8 cellular contexts compared by ENCODE assay signal in genomic region chr13:33554919-33555791, GRCh38.
DNase-seq lines count a peak whose midpoint lies in the region; ATAC-seq and TF ChIP-seq lines count a peak whose summit lies in the region.
"Had no signal": no experiment of that assay in that cellular context is flagged by ENCODE, and none has a peak within 500 bp of the region (broad histone marks: within the 10 kb centered on the region; RNA-seq: fewer than 3 reads in every experiment).

No MANE protein-coding gene starts in this region.

- no peaks in the 10 kb centered on the region for H3K36me3 ChIP-seq in rectal smooth muscle tissue (ENCODE audit: control insufficient read depth, insufficient read depth, low read length)
- no peaks in the 10 kb centered on the region for H3K36me3 ChIP-seq in ovary

- no peak for TF ChIP-seq EP300 in ovary (IDR thresholded peaks at IDR 0.05)

- no peak for TF ChIP-seq POLR2A in ovary (IDR thresholded peaks at IDR 0.05)

- DNase-seq in ovary (no peak), natural killer cell (no peak)
- no peak for DNase-seq in activated naive CD8-positive, alpha-beta T cell treated with anti-CD3 and anti-CD28 coated beads for 36 hours
- DNase-seq: NCI-H2081 had no signal

- H3K27me3 ChIP-seq in rectal smooth muscle tissue (ENCODE audit: control insufficient read depth, insufficient read depth, low read length) (no peaks in the 10 kb centered on the region), ovary (no peaks in the 10 kb centered on the region)

- H3K27ac ChIP-seq in rectal smooth muscle tissue (ENCODE audit: low read depth, low read length) (peak overlapping the region; percentile 24), ovary (no peak overlapping the region)

- H3K4me1 Mint-ChIP-seq in activated naive CD8-positive, alpha-beta T cell treated with anti-CD3 and anti-CD28 coated beads for 36 hours: peaks cover 7% of the 10 kb centered on the region
- no peaks in the 10 kb centered on the region for H3K4me1 Mint-ChIP-seq in natural killer cell

- WGBS in ovary, 3 donors: 31 to 52% (median 33%) methylated on average over 3 of the region's 3 CpGs

- no peak overlapping the region for H3K4me3 Mint-ChIP-seq in activated naive CD8-positive, alpha-beta T cell treated with anti-CD3 and anti-CD28 coated beads for 36 hours
- no peak overlapping the region for H3K4me3 Mint-ChIP-seq in natural killer cell

- TF ChIP-seq CTCF in ovary (IDR thresholded peaks at IDR 0.05): no peak
- TF ChIP-seq CTCF in natural killer cell (IDR thresholded peaks at IDR 0.05): no peak

- H3K36me3 Mint-ChIP-seq in activated naive CD8-positive, alpha-beta T cell treated with anti-CD3 and anti-CD28 coated beads for 36 hours: peaks cover 4% of the 10 kb centered on the region
- H3K36me3 Mint-ChIP-seq in natural killer cell: no peaks in the 10 kb centered on the region

- intact Hi-C loops in ovary (cut with DNase I): loop anchor here in 3 of 4 donors (10.0 kb wide), 2 partner anchors 160 to 170 kb away; no protein-coding TSS in a partner anchor
- intact Hi-C loops in natural killer cell (cut with micrococcal nuclease): no loop called here

- no peaks in the 10 kb centered on the region for H3K9me3 ChIP-seq in ovary

- H3K9me3 Mint-ChIP-seq in activated naive CD8-positive, alpha-beta T cell treated with anti-CD3 and anti-CD28 coated beads for 36 hours: peaks cover 3% of the 10 kb centered on the region
- no peaks in the 10 kb centered on the region for H3K9me3 Mint-ChIP-seq in natural killer cell

- peaks cover 10% of the 10 kb centered on the region for H3K27me3 Mint-ChIP-seq in activated naive CD8-positive, alpha-beta T cell treated with anti-CD3 and anti-CD28 coated beads for 36 hours
- H3K27me3 Mint-ChIP-seq in natural killer cell (ENCODE audit: low read depth in 2 of 2): peaks cover 19 to 25% of the 10 kb centered on the region in 2 donors

- H3K9ac ChIP-seq in rectal smooth muscle tissue (ENCODE audit: low read length): no peak overlapping the region

- no peak overlapping the region for H3K4me3 ChIP-seq in rectal smooth muscle tissue (ENCODE audit: low read length)
- no peak overlapping the region for H3K4me3 ChIP-seq in ovary

- no peak overlapping the region for H3K27ac Mint-ChIP-seq in activated naive CD8-positive, alpha-beta T cell treated with anti-CD3 and anti-CD28 coated beads for 36 hours
- no peak overlapping the region for H3K27ac Mint-ChIP-seq in natural killer cell

- peaks cover 6% of the 10 kb centered on the region for H3K4me1 ChIP-seq in rectal smooth muscle tissue (ENCODE audit: control insufficient read depth, insufficient read depth, low read length)
- H3K4me1 ChIP-seq in ovary (ENCODE audit: insufficient read depth): peaks cover 2% of the 10 kb centered on the region

- ATAC-seq in GM19043 (IDR thresholded peaks at IDR 0.05; ENCODE audit: low read depth, unreplicated experiment): peak; percentile 89
- ATAC-seq in HG02571 (IDR thresholded peaks at IDR 0.05; ENCODE audit: unreplicated experiment): peak; percentile 71
- ATAC-seq in HG03575 (IDR thresholded peaks at IDR 0.05; ENCODE audit: extremely low read depth, insufficient number of reproducible peaks, low FRiP score, unreplicated experiment): peak; percentile 68
- no peak for ATAC-seq in natural killer cell

Comparison
In these comparisons a context has a peak if more than half of its experiments do, and no peak if none do; other contexts are left out.
1. ATAC-seq: peak in GM19043 (single experiment), HG02571 (single experiment) and HG03575 (single experiment); none in natural killer cell (0 of 3).